10 cellular contexts compared by ENCODE assay signal in the genomic region with DNA sequence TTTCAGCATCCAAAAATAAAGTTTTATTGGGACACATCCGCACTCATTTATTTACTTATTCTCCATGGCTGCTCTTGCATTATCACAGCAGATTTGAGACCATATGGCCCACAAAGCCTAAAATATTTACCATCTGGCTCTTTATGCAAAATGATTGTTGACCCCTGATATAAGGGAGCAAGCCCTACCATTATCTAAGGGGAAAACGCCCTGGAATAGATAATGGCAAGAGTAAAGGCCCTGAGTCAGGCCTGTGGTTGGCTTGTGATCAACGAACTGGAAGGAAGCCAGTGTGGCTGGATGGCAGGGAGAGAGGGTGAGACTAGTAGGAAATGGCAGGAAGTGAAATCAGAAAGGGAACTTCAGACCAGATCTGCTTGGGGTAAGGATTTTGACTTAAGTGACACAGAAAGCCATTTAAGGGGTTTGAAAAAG. TPM values are rescaled to one million over a fixed set of nuclear protein-coding genes. Genes with fewer than 3 reads are reported as not detected.
A peak's percentile ranks its signal among the peaks of the same experiment; 100 is the strongest.
DNase-seq lines count a peak whose midpoint lies in the region; ATAC-seq and TF ChIP-seq lines count a peak whose summit lies in the region.
"Had no signal": no experiment of that assay in that cellular context is flagged by ENCODE, and none has a peak within 500 bp of the region (broad histone marks: within the 10 kb centered on the region; RNA-seq: fewer than 3 reads in every experiment).

No MANE protein-coding gene starts in this region.

- ATAC-seq in left ventricle myocardium superior: peak; percentile 69

- no peaks in the 10 kb centered on the region for H3K9me2 ChIP-seq in SK-N-SH

- no peak overlapping the region for H3K4me2 ChIP-seq in SK-N-SH

- peak; percentile 75 for DNase-seq in ACHN
- DNase-seq in HS-5 (ENCODE audit: low read depth): peak; percentile 80
- peak; percentile 47 for DNase-seq in SK-N-SH
- peak; percentile 47 for DNase-seq in left ventricle myocardium superior
- no peak for DNase-seq in mesothelial cell of epicardium (ENCODE audit: low spot score in 2 of 2, unreplicated experiment in 2 of 2)
- DNase-seq in HuH-7 (ENCODE audit: low spot score): no peak
- no peak for DNase-seq in NCI-H345 treated with DMSO at 0.1 percent for 48 hours (lab: John Stamatoyannopoulos, UW; ENCODE audit: unreplicated experiment)
- DNase-seq in progenitor cell of endocrine pancreas (ENCODE audit: low spot score, unreplicated experiment): no peak
- DNase-seq: DND-41, NCI-H1048 had no signal

- CTCF ChIA-PET in SK-N-SH (lab: Yijun Ruan, JAX): interaction anchor here (1.3 to 11.8 kb wide), 2 partner anchors 110 to 126 kb away, joined by 3 to 313 read pairs; no protein-coding TSS in a partner anchor

- H3K79me2 ChIP-seq in SK-N-SH (ENCODE audit: insufficient read depth): no peaks in the 10 kb centered on the region

- H3K27me3 ChIP-seq in SK-N-SH (ENCODE audit: insufficient read depth): no peaks in the 10 kb centered on the region

- H3K4me1 ChIP-seq in SK-N-SH (ENCODE audit: control insufficient read depth in 1 of 2, insufficient read depth in 2 of 2, low read depth in 1 of 2, low read length in 1 of 2): peaks cover 0 to 2% of the 10 kb centered on the region in 2 experiments; a peak in 2 of 4 replicates

- in situ Hi-C loops in ACHN (cut with HindIII; ENCODE audit: low pct_ligation_motif_present, low pct_unique_long_range_greater_than_20kb, low sequenced_read_pairs): no loop called here

- intact Hi-C loops in left ventricle myocardium superior (cut with micrococcal nuclease): no loop called here

- H3K27ac Mint-ChIP-seq in mesothelial cell of epicardium (no peak overlapping the region), progenitor cell of endocrine pancreas (no peak overlapping the region)

- H3K9me3 ChIP-seq in SK-N-SH: no peaks in the 10 kb centered on the region

- 0 out of 4 replicates have a peak, but pooled peaks of 1 of the 2 experiments have one; percentile 9 for TF ChIP-seq EP300 in SK-N-SH (IDR thresholded peaks at IDR 0.05; ENCODE audit: borderline replicate concordance in 1 of 2, low read depth in 1 of 2, low read length in 1 of 2)

- no peaks in the 10 kb centered on the region for H3K36me3 Mint-ChIP-seq in mesothelial cell of epicardium
- H3K36me3 Mint-ChIP-seq in progenitor cell of endocrine pancreas (ENCODE audit: insufficient read depth): no peaks in the 10 kb centered on the region

- no peak for TF ChIP-seq RAD21 in SK-N-SH (IDR thresholded peaks at IDR 0.05; ENCODE audit: low read length)

- no peaks in the 10 kb centered on the region for H3K9me3 Mint-ChIP-seq in mesothelial cell of epicardium
- H3K9me3 Mint-ChIP-seq in progenitor cell of endocrine pancreas (ENCODE audit: low read depth): no peaks in the 10 kb centered on the region

- WGBS in SK-N-SH (ENCODE audit: low lambda C conversion rate): 38% methylated on average over 3 of the region's 3 CpGs

- no peaks in the 10 kb centered on the region for H3K4me1 Mint-ChIP-seq in mesothelial cell of epicardium
- H3K4me1 Mint-ChIP-seq in progenitor cell of endocrine pancreas (ENCODE audit: low read depth): no peaks in the 10 kb centered on the region

- H3K9ac ChIP-seq in SK-N-SH: no peak overlapping the region

- H3K27me3 Mint-ChIP-seq in mesothelial cell of epicardium (ENCODE audit: low read depth) (no peaks in the 10 kb centered on the region), progenitor cell of endocrine pancreas (peaks cover 3% of the 10 kb centered on the region)

- no peak overlapping the region for H3K4me3 Mint-ChIP-seq in mesothelial cell of epicardium
- no peak overlapping the region for H3K4me3 Mint-ChIP-seq in progenitor cell of endocrine pancreas (ENCODE audit: low read depth)

- H3K27ac ChIP-seq in SK-N-SH (ENCODE audit: low read depth in 2 of 2, low read length in 1 of 2): peak overlapping the region in 1 of 2 experiments; percentile 39; a peak in 1 of 4 replicates

- H3K36me3 ChIP-seq in SK-N-SH (replicated peaks in 1 of 2; ENCODE audit: control insufficient read depth in 1 of 2, insufficient read depth in 2 of 2, low read length in 1 of 2): no peaks in the 10 kb centered on the region

- H2AFZ ChIP-seq in SK-N-SH (ENCODE audit: low read depth): no peak overlapping the region

- no peaks in the 10 kb centered on the region for H4K20me1 ChIP-seq in SK-N-SH (ENCODE audit: insufficient read depth)

- H3F3A ChIP-seq in SK-N-SH (replicated peaks; ENCODE audit: insufficient read depth): no peaks in the 10 kb centered on the region

- POLR2A ChIA-PET in SK-N-SH (lab: Yijun Ruan, JAX): no interaction called here

- TF ChIP-seq CTCF in SK-N-SH (IDR thresholded peaks at IDR 0.05) (no peak), mesothelial cell of epicardium (IDR thresholded peaks at IDR 0.05; ENCODE audit: unreplicated experiment) (no peak), progenitor cell of endocrine pancreas (IDR thresholded peaks at IDR 0.05; ENCODE audit: unreplicated experiment) (no peak)

- no peak overlapping the region for H3K4me3 ChIP-seq in SK-N-SH (ENCODE audit: low read depth in 2 of 2, low read length in 1 of 2)

TF ChIP-seq in SK-N-SH, 30 proteins besides CTCF, POLR2A, EP300 and RAD21 (continues in another document):
- TF ChIP-seq JUND (IDR thresholded peaks at IDR 0.05) (peak; percentile 26; the same call in 1 of the 2 replicates), MEF2A (IDR thresholded peaks at IDR 0.05; ENCODE audit: borderline replicate concordance, low read depth) (no peak), EZH2phosphoT487 (IDR thresholded peaks at IDR 0.05; ENCODE audit: borderline replicate concordance, low read depth) (no peak), FOXM1 (IDR thresholded peaks at IDR 0.05; ENCODE audit: low read depth) (no peak), RXRA (IDR thresholded peaks at IDR 0.05; ENCODE audit: borderline replicate concordance, low read depth) (no peak), GATA2 (CRISPR knock-in tag; IDR thresholded peaks at IDR 0.05) (peak; percentile 51), GABPA (IDR thresholded peaks at IDR 0.05; ENCODE audit: low read depth) (no peak), SMC3 (IDR thresholded peaks at IDR 0.05; ENCODE audit: low read depth, low read length) (no peak), NFIC (IDR thresholded peaks at IDR 0.05; ENCODE audit: borderline replicate concordance) (peak; percentile 79), FOXJ3 (CRISPR knock-in tag; IDR thresholded peaks at IDR 0.05) (no peak), TAF1 (IDR thresholded peaks at IDR 0.05; ENCODE audit: borderline replicate concordance, low read depth, low read length) (no peak), YY1 (IDR thresholded peaks at IDR 0.05; ENCODE audit: low read depth) (no peak), REST (IDR thresholded peaks at IDR 0.05; ENCODE audit: low read depth, low read length) (no peak), ELF1 (IDR thresholded peaks at IDR 0.05) (no peak), TCF12 (IDR thresholded peaks at IDR 0.05) (peak; percentile 43; the same call in 1 of the 2 replicates), RFX5 (IDR thresholded peaks at IDR 0.05; ENCODE audit: low read length) (no peak), RCOR1 (IDR thresholded peaks at IDR 0.05; ENCODE audit: low read length) (no peak), FOSL2 (IDR thresholded peaks at IDR 0.05; ENCODE audit: borderline replicate concordance, low read depth) (no peak)
- TF ChIP-seq, protein P1, sequence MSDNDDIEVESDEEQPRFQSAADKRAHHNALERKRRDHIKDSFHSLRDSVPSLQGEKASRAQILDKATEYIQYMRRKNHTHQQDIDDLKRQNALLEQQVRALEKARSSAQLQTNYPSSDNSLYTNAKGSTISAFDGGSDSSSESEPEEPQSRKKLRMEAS (IDR thresholded peaks at IDR 0.05; ENCODE audit: low read depth): no peak

RNA-seq across cellular contexts. Expression of gene DMXL2, which starts 24.6 kb away (rescaled TPM):
- polyA plus RNA-seq in SK-N-SH (2012; rRNA removed): 6.4 and 8.9 TPM in 2 replicates
- polyA plus RNA-seq in SK-N-SH (2012; cell fraction: cytosol; rRNA removed): 6.0 and 6.5 TPM in 2 replicates
- 19.4 and 40.9 TPM in 2 replicates for polyA plus RNA-seq in SK-N-SH (2012; cell fraction: nucleus; rRNA removed)
- total RNA-seq in left ventricle myocardium superior: 8.7 TPM
- 41.3 to 44.8 TPM (median 43.2 TPM) in 3 replicates for total RNA-seq in mesothelial cell of epicardium
- 43.0 and 43.3 TPM in 2 replicates for total RNA-seq in progenitor cell of endocrine pancreas

RNA-seq across cellular contexts. Expression of gene SCG3, which starts 34.2 kb away (rescaled TPM):
- 0.16 and 0.41 TPM in 2 replicates for polyA plus RNA-seq in SK-N-SH (2012; rRNA removed)
- polyA plus RNA-seq in SK-N-SH (2012; cell fraction: cytosol; rRNA removed): 0.67 and 0.85 TPM in 2 replicates
- 0.05 and 0.06 TPM in 2 replicates for polyA plus RNA-seq in SK-N-SH (2012; cell fraction: nucleus; rRNA removed)
- total RNA-seq in left ventricle myocardium superior (not detected), mesothelial cell of epicardium (not detected in 3 replicates), progenitor cell of endocrine pancreas (6.4 and 7.9 TPM in 2 replicates)

Comparison
In these comparisons a context has a peak if more than half of its experiments do, and no peak if none do; other contexts are left out.
1. DNase-seq: peak in ACHN (single experiment), HS-5 (single experiment), SK-N-SH (single experiment) and left ventricle myocardium superior (single experiment); none in mesothelial cell of epicardium (0 of 2), HuH-7 (single experiment), NCI-H345 treated with DMSO at 0.1 percent for 48 hours (single experiment) and progenitor cell of endocrine pancreas (single experiment).